20 cellular contexts compared by ENCODE assay signal in the genomic region with DNA sequence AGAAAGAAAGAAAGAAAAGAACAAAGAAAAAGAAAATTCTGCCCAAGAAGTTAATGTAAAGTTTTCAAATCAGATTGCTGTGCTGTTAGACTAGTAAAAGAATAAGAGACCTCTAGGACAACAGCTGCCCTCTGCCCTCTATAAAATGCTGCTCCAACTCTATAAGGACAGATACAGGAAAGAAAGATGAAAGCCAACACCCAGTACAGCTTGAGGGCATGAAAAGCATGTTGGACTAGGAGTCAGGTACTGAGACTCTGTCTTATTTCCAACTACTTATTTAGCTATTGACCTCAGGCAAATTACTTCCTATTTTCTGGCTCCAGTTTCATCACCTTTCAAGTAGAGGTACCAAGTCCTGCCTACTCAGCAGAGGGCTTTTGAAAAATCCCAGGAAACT. TPM values are rescaled to one million over a fixed set of nuclear protein-coding genes. Genes with fewer than 3 reads are reported as not detected.
DNase-seq lines count a peak whose midpoint lies in the region; ATAC-seq, FAIRE-seq and TF ChIP-seq lines count a peak whose summit lies in the region.
"Had no signal": no experiment of that assay in that cellular context is flagged by ENCODE, and none has a peak within 500 bp of the region (broad histone marks: within the 10 kb centered on the region; RNA-seq: fewer than 3 reads in every experiment).

No MANE protein-coding gene starts in this region.

- in situ Hi-C loops in GM12878 (cut with MboI), result no loop called here

- H3K4me3 ChIP-seq in GM12878, result no peak overlapping the region
- H3K4me3 ChIP-seq in stomach smooth muscle (ENCODE audit: low read length in 2 of 2), result no peak overlapping the region
- no peak overlapping the region for H3K4me3 ChIP-seq in pancreas
- H3K4me3 ChIP-seq in BE2C (ENCODE audit: low read depth, low read length), result no peak overlapping the region
- H3K4me3 ChIP-seq: body of pancreas, hepatocyte, Peyer's patch had no signal

- POLR2A ChIA-PET in GM12878 (lab: Charles Lee), result interaction anchor here (0.7 kb wide), 1 partner anchor 105 kb away, joined by 4 read pairs; no protein-coding TSS in a partner anchor

- H3K27me3 Mint-ChIP-seq in activated naive CD4-positive, alpha-beta T cell treated with anti-CD3 and anti-CD28 coated beads, Interleukin-2, amount 10 ng/mL, durations not matched to agents 7 days and 5 days, result no peaks in the 10 kb centered on the region
- H3K27me3 Mint-ChIP-seq: T-cell had no signal

- H3K36me3 ChIP-seq in GM12878 (ENCODE audit: control insufficient read depth in 2 of 2, insufficient read depth in 2 of 2, low read length in 1 of 2) (no peaks in the 10 kb centered on the region), stomach smooth muscle (ENCODE audit: control insufficient read depth in 2 of 2, insufficient read depth in 2 of 2, low read length in 2 of 2) (peaks cover 2% of the 10 kb centered on the region in 2 donors), pancreas (no peaks in the 10 kb centered on the region), BE2C (no peaks in the 10 kb centered on the region)

- TF ChIP-seq CTCF in GM12878 (IDR thresholded peaks at IDR 0.05 in 2 of 3, conservative IDR thresholded peaks at IDR 0.05 in 1 of 3; ENCODE audit: control insufficient read depth in 2 of 3, extremely low read depth in 1 of 3, insufficient read depth in 1 of 3, low read depth in 3 of 3, low read length in 3 of 3) (no peak), pancreas (IDR thresholded peaks at IDR 0.05) (no peak), BE2C (IDR thresholded peaks at IDR 0.05; ENCODE audit: low read depth, low read length) (no peak)

- SMC1A ChIA-PET in GM12878 (lab: Charles Lee; ENCODE audit: uncharacterized antibody, unreplicated experiment), result interaction anchor here (0.9 to 1.6 kb wide), 4 partner anchors 13 to 160 kb away, joined by 3 to 8 read pairs (median 4); no protein-coding TSS in a partner anchor

- peak overlapping the region; percentile 44; the same call in 1 of the 2 replicates for H3K4me2 ChIP-seq in GM12878 (ENCODE audit: control insufficient read depth, insufficient read depth)
- H3K4me2 ChIP-seq: hepatocyte had no signal

- no peaks in the 10 kb centered on the region for H3K9me3 Mint-ChIP-seq in activated naive CD4-positive, alpha-beta T cell treated with anti-CD3 and anti-CD28 coated beads, Interleukin-2, amount 10 ng/mL, durations not matched to agents 7 days and 5 days
- H3K9me3 Mint-ChIP-seq: HFFc6, T-cell had no signal

- H3K27ac Mint-ChIP-seq in activated naive CD4-positive, alpha-beta T cell treated with anti-CD3 and anti-CD28 coated beads, Interleukin-2, amount 10 ng/mL, durations not matched to agents 7 days and 5 days, result peak overlapping the region; percentile 50
- H3K27ac Mint-ChIP-seq: progenitor cell of endocrine pancreas, T-cell had no signal

- ATAC-seq in GM12878, result peak; percentile 4; the same call in 2 of the 3 replicates
- ATAC-seq in pancreas, result no peak
- no peak for ATAC-seq in HG02885 (IDR thresholded peaks at IDR 0.05; ENCODE audit: poor library complexity, unreplicated experiment)
- ATAC-seq: body of pancreas, left cardiac atrium, T-cell had no signal

- BruUV-seq in GM12878 (replicated peaks; lab: Mats Ljungman, UMichigan), result no TSS peak

- no peak for TF ChIP-seq RAD21 in GM12878 (IDR thresholded peaks at IDR 0.05; ENCODE audit: insufficient read depth, low read depth, low read length)

- CTCF ChIA-PET in activated naive CD4-positive, alpha-beta T cell treated with anti-CD3 and anti-CD28 coated beads, Interleukin-2, amount 10 ng/mL, durations not matched to agents 7 days and 5 days (lab: Charles Lee), result interaction anchor here (1.0 to 22.2 kb wide), 3 partner anchors 12 to 92 kb away, joined by 3 to 856 read pairs (median 5); no protein-coding TSS in a partner anchor
- CTCF ChIA-PET in GM12878 (lab: Yijun Ruan, JAX), result interaction anchor here (0.6 to 16.9 kb wide), 6 partner anchors 10 to 350 kb away, joined by 3 to 774 read pairs (median 8); no protein-coding TSS in a partner anchor

- H3K9ac ChIP-seq in GM12878 (ENCODE audit: control insufficient read depth, insufficient read depth, low read length) (no peak overlapping the region), stomach smooth muscle (ENCODE audit: low read length in 2 of 2) (no peak overlapping the region)

- H3K27me3 ChIP-seq in GM12878 (replicated peaks in 1 of 2; ENCODE audit: control insufficient read depth in 2 of 2, insufficient read depth in 2 of 2, low read length in 1 of 2), result no peaks in the 10 kb centered on the region
- no peaks in the 10 kb centered on the region for H3K27me3 ChIP-seq in stomach smooth muscle (ENCODE audit: control insufficient read depth in 1 of 2, insufficient read depth in 2 of 2, low read length in 2 of 2)
- no peaks in the 10 kb centered on the region for H3K27me3 ChIP-seq in pancreas
- H3K27me3 ChIP-seq in BE2C, result no peaks in the 10 kb centered on the region
- H3K27me3 ChIP-seq: body of pancreas, esophagus squamous epithelium, hepatocyte, Peyer's patch had no signal

- no peaks in the 10 kb centered on the region for H3K9me3 ChIP-seq in GM12878 (replicated peaks; ENCODE audit: control insufficient read depth, insufficient read depth, low read length)
- no peaks in the 10 kb centered on the region for H3K9me3 ChIP-seq in stomach smooth muscle (ENCODE audit: control insufficient read depth in 2 of 2, low read length in 2 of 2)
- H3K9me3 ChIP-seq in pancreas, result no peaks in the 10 kb centered on the region
- no peaks in the 10 kb centered on the region for H3K9me3 ChIP-seq in BE2C
- H3K9me3 ChIP-seq: body of pancreas, esophagus squamous epithelium, Peyer's patch had no signal

- intact Hi-C loops in GM12878 (cut with micrococcal nuclease; ENCODE audit: unreplicated experiment), result no loop called here
- intact Hi-C loops in pancreas (cut with DNase I), result no loop called here

- no peak for DNase-seq in activated naive CD4-positive, alpha-beta T cell treated with anti-CD3 and anti-CD28 coated beads, Interleukin-2, amount 10 ng/mL, durations not matched to agents 7 days and 5 days
- no peak for DNase-seq in activated naive CD4-positive, alpha-beta T cell treated with Interleukin-2 at 50 U/mL for 16 hours
- DNase-seq in MV-4-11 (lab: John Stamatoyannopoulos, UW) (peak; percentile 34), GM12878 (ENCODE audit: low read depth, low spot score) (no peak), pancreas (no peak), BE2C (no peak)
- DNase-seq: activated effector memory CD4-positive, alpha-beta T cell treated with Interleukin-2 at 50 U/mL for 16 hours; body of pancreas; esophagus squamous epithelium; HFFc6; left cardiac atrium; NCI-H1417 treated with DMSO at 0.1 percent for 48 hours; NCI-H446; Peyer's patch; T-cell had no signal

- H3K27ac ChIP-seq in GM12878 (ENCODE audit: control insufficient read depth, insufficient read depth) (no peak overlapping the region), stomach smooth muscle (ENCODE audit: low read length) (peak overlapping the region; percentile 66), pancreas (no peak overlapping the region)
- H3K27ac ChIP-seq: body of pancreas, hepatocyte had no signal

- FAIRE-seq in GM12878 (lab: Jason Lieb, UNC) (no peak), pancreas (lab: Jason Lieb, UNC) (no peak)

- peaks cover 3% of the 10 kb centered on the region for H3K79me2 ChIP-seq in GM12878 (ENCODE audit: control insufficient read depth, insufficient read depth, low read length)
- H3K79me2 ChIP-seq: hepatocyte had no signal

- H3K4me3 Mint-ChIP-seq in activated naive CD4-positive, alpha-beta T cell treated with anti-CD3 and anti-CD28 coated beads, Interleukin-2, amount 10 ng/mL, durations not matched to agents 7 days and 5 days, result peak overlapping the region; percentile 82
- H3K4me3 Mint-ChIP-seq: HFFc6, T-cell had no signal

- peaks cover 36% of the 10 kb centered on the region for H3K4me1 ChIP-seq in GM12878 (ENCODE audit: control insufficient read depth, insufficient read depth, low read length)
- H3K4me1 ChIP-seq in stomach smooth muscle (ENCODE audit: control insufficient read depth, insufficient read depth, low read length), result peaks cover 74% of the 10 kb centered on the region
- H3K4me1 ChIP-seq in pancreas, result peaks cover 0 to 12% (median 8%) of the 10 kb centered on the region in 3 donors
- H3K4me1 ChIP-seq in BE2C, result no peaks in the 10 kb centered on the region

- H3K36me3 Mint-ChIP-seq in activated naive CD4-positive, alpha-beta T cell treated with anti-CD3 and anti-CD28 coated beads, Interleukin-2, amount 10 ng/mL, durations not matched to agents 7 days and 5 days, result peaks cover 88% of the 10 kb centered on the region
- H3K36me3 Mint-ChIP-seq: T-cell had no signal

- H4K20me1 ChIP-seq in GM12878 (ENCODE audit: control insufficient read depth, insufficient read depth), result no peaks in the 10 kb centered on the region

- no peak for TF ChIP-seq POLR2A in GM12878 (IDR thresholded peaks at IDR 0.05; ENCODE audit: low read depth, low read length)

- peaks cover 87% of the 10 kb centered on the region for H3K4me1 Mint-ChIP-seq in activated naive CD4-positive, alpha-beta T cell treated with anti-CD3 and anti-CD28 coated beads, Interleukin-2, amount 10 ng/mL, durations not matched to agents 7 days and 5 days

- TF ChIP-seq EP300 in GM12878 (IDR thresholded peaks at IDR 0.05; ENCODE audit: borderline replicate concordance in 1 of 2, control insufficient read depth in 1 of 2, low read depth in 2 of 2, low read length in 2 of 2), result no peak

- RAD21 ChIA-PET in GM12878 (lab: Charles Lee; ENCODE audit: unreplicated experiment), result interaction anchor here (0.7 to 1.2 kb wide), 5 partner anchors 12 to 229 kb away, joined by 3 read pairs; no protein-coding TSS in a partner anchor

- no peak overlapping the region for H2AFZ ChIP-seq in GM12878 (ENCODE audit: control insufficient read depth, low read depth, low read length)
- H2AFZ ChIP-seq: hepatocyte had no signal

RNA-seq across cellular contexts. Expression of a gene that starts 5.8 kb away (rescaled TPM):
- 2.0 and 2.9 TPM in 2 replicates for total RNA-seq in GM12878 (2013; cell fraction: nucleolus; rRNA removed)
- total RNA-seq in GM12878 (2014; rRNA removed) (2.5 and 3.1 TPM in 2 replicates), GM12878 (2014; rRNA removed; fragmentation: Illumina TruSeq; extraction: Trizol) (2.5 and 2.9 TPM in 2 replicates), GM12878 (2021) (2.6 and 2.7 TPM in 2 replicates), pancreas (1 to 10 TPM in 5 of 6 donors, under 1 TPM in 1; 0.97 to 5.0 (median 1.7) TPM)
- 0.33 TPM for polyA plus RNA-seq in GM12878 (2011; ENCODE audit: low read depth)
- polyA plus RNA-seq in GM12878 (2011; rRNA removed) (2.2 and 2.5 TPM in 2 replicates), GM12878 (2014; fragmentation: Illumina TruSeq; extraction: Trizol) (3.1 and 4.5 TPM in 2 replicates), GM12878 (2014; fragmentation: Nextera tagmentation; extraction: Ambion mirVana) (1 to 10 TPM in 1 of 2 experiments, under 1 TPM in 1; 0.87 to 1.5 TPM), GM12878 (2014; rRNA removed) (1.6 and 2.0 TPM in 2 replicates), GM12878 (2016; fragmentation: Nextera tagmentation; extraction: Ambion mirVana) (1 to 10 TPM; 1.3 to 1.6 TPM), pancreas (1 to 10 TPM; 1.9 to 3.1 TPM)
- polyA plus RNA-seq in GM12878 (2011; cell fraction: cytosol; rRNA removed), result 1.5 and 1.6 TPM in 2 replicates
- polyA plus RNA-seq in GM12878 (2011; cell fraction: nucleus; rRNA removed), result 2.6 TPM in 2 replicates
- 0.27 and 0.42 TPM in 2 replicates for polyA plus RNA-seq in GM12878 (2012)
- 0.88 and 1.9 TPM in 2 replicates for polyA minus RNA-seq in GM12878 (2011; rRNA and poly(A)+ RNA removed)
- polyA minus RNA-seq in GM12878 (2011; cell fraction: cytosol; rRNA and poly(A)+ RNA removed), result 0.53 and 0.73 TPM in 2 replicates
- 1.9 and 3.3 TPM in 2 replicates for polyA minus RNA-seq in GM12878 (2011; cell fraction: nucleus; rRNA and poly(A)+ RNA removed)
- polyA plus RNA-seq in BE2C (2012; ENCODE audit: insufficient read depth, insufficient read length, low read depth), result 9.8 TPM

RNA-seq across cellular contexts. Expression of a gene that starts 19.4 kb away (rescaled TPM):
- 0.35 and 0.64 TPM in 2 replicates for total RNA-seq in GM12878 (2013; cell fraction: nucleolus; rRNA removed)
- total RNA-seq in GM12878 (2014; rRNA removed), result 0.05 TPM in 1 of 2 replicates, not detected in the other
- total RNA-seq in GM12878 (2014; rRNA removed; fragmentation: Illumina TruSeq; extraction: Trizol), result not detected in 2 replicates
- total RNA-seq in GM12878 (2021), result 0.05 TPM in 1 of 2 replicates, not detected in the other
- polyA plus RNA-seq in GM12878 (2011; ENCODE audit: low read depth), result not detected
- not detected in 2 replicates for polyA plus RNA-seq in GM12878 (2011; rRNA removed)
- 0.02 TPM in 1 of 2 replicates, not detected in the other for polyA plus RNA-seq in GM12878 (2011; cell fraction: cytosol; rRNA removed)
- polyA plus RNA-seq in GM12878 (2011; cell fraction: nucleus; rRNA removed), result 0.09 and 0.29 TPM in 2 replicates
- polyA plus RNA-seq in GM12878 (2012), result not detected in 2 replicates
- not detected in 2 replicates for polyA plus RNA-seq in GM12878 (2014; fragmentation: Illumina TruSeq; extraction: Trizol)
- under 1 TPM in 1 of 2 experiments, not detected in 1; 0.05 TPM for polyA plus RNA-seq in GM12878 (2014; fragmentation: Nextera tagmentation; extraction: Ambion mirVana)
- 0.03 TPM in 1 of 2 replicates, not detected in the other for polyA plus RNA-seq in GM12878 (2014; rRNA removed)
- not detected for polyA plus RNA-seq in GM12878 (2016; fragmentation: Nextera tagmentation; extraction: Ambion mirVana)
- not detected in 2 replicates for polyA minus RNA-seq in GM12878 (2011; rRNA and poly(A)+ RNA removed)
- polyA minus RNA-seq in GM12878 (2011; cell fraction: cytosol; rRNA and poly(A)+ RNA removed), result not detected in 2 replicates
- not detected in 2 replicates for polyA minus RNA-seq in GM12878 (2011; cell fraction: nucleus; rRNA and poly(A)+ RNA removed)
- under 1 TPM in 4 of 6 donors, not detected in 2; 0.12 to 0.32 (median 0.23) TPM for total RNA-seq in pancreas
- polyA plus RNA-seq in pancreas, result 1 to 10 TPM in 1 of 2 donors, under 1 TPM in 1; 0.89 to 1.0 TPM
- polyA plus RNA-seq in BE2C (2012; ENCODE audit: insufficient read depth, insufficient read length, low read depth), result not detected
- total RNA-seq: body of pancreas, dermis microvascular lymphatic vessel endothelial cell, HFFc6 had no signal

RNA-seq across cellular contexts. Expression of a gene that starts 37.7 kb away (rescaled TPM):
- 35.6 and 38.4 TPM in 2 replicates for total RNA-seq in GM12878 (2013; cell fraction: nucleolus; rRNA removed)
- 79.9 and 86.9 TPM in 2 replicates for total RNA-seq in GM12878 (2014; rRNA removed)
- total RNA-seq in GM12878 (2014; rRNA removed; fragmentation: Illumina TruSeq; extraction: Trizol), result 73.0 and 91.1 TPM in 2 replicates
- 58.5 and 62.9 TPM in 2 replicates for total RNA-seq in GM12878 (2021)
- polyA plus RNA-seq in GM12878 (2011; ENCODE audit: low read depth), result 28.9 TPM
- polyA plus RNA-seq in GM12878 (2011; rRNA removed), result 63.8 and 65.9 TPM in 2 replicates
- 98.8 and 102 TPM in 2 replicates for polyA plus RNA-seq in GM12878 (2011; cell fraction: cytosol; rRNA removed)
- polyA plus RNA-seq in GM12878 (2011; cell fraction: nucleus; rRNA removed), result 24.5 and 33.3 TPM in 2 replicates
- polyA plus RNA-seq in GM12878 (2012), result 85.5 and 118 TPM in 2 replicates
- polyA plus RNA-seq in GM12878 (2014; fragmentation: Illumina TruSeq; extraction: Trizol), result 150 and 190 TPM in 2 replicates
- 100 to 1,000 TPM; 192 to 193 TPM for polyA plus RNA-seq in GM12878 (2014; fragmentation: Nextera tagmentation; extraction: Ambion mirVana)
- polyA plus RNA-seq in GM12878 (2014; rRNA removed), result 85.8 and 86.8 TPM in 2 replicates
- 100 to 1,000 TPM; 112 to 131 TPM for polyA plus RNA-seq in GM12878 (2016; fragmentation: Nextera tagmentation; extraction: Ambion mirVana)
- 57.4 and 63.6 TPM in 2 replicates for polyA minus RNA-seq in GM12878 (2011; rRNA and poly(A)+ RNA removed)
- polyA minus RNA-seq in GM12878 (2011; cell fraction: cytosol; rRNA and poly(A)+ RNA removed), result 15.2 and 18.9 TPM in 2 replicates
- 10.6 and 13.1 TPM in 2 replicates for polyA minus RNA-seq in GM12878 (2011; cell fraction: nucleus; rRNA and poly(A)+ RNA removed)
- total RNA-seq in pancreas, result 10 to 100 TPM; 10.5 to 26.3 (median 15.0) TPM
- polyA plus RNA-seq in pancreas, result 10 to 100 TPM; 38.9 to 43.9 TPM
- 99.7 TPM for polyA plus RNA-seq in BE2C (2012; ENCODE audit: insufficient read depth, insufficient read length, low read depth)
